In the genomic region with DNA sequence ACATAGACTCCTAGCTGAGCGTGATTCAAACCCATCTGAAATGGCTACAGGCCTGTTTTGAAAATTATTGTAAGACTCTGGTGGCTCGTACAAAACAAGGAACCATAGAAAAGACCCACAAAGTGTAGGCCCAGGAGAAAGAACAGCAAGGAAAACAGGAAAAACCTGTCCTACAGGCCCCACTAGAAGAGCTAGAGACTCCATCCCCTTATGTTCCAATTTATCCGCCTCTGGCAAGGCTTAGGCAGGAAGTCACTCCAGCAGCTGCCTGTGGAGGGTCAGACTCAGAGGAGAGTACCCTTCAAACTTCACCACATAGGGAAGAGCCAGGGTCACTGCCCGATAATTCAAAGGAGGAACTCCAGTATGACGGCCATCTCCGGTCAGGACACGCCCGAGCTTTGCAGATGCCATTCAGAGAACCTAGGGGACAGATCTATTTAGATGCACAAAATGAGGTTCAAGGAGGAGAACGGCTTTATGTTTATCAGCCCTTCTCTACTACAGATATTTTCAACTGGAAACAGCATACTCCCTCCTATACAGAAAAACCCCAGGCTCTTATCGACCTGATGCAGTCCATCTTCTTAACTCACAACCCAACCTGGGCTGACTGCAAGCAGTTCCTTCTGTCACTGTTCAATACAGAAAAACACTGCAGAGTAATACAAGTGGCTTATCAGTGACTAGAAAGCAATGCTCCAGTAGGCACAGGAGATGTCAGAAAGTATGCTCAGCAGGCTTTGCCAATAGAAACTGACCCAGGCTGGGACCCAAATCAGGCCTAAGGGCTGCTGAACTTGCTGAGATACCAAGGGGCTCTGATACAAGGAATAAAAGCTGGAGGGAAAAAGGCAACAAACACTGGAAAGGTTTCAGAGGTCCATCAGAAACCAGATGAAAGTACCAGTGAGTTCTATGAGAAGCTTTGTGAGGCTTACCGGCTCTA, we compare ENCODE assay signal across 17 cellular contexts. TPM values are rescaled to one million over a fixed set of nuclear protein-coding genes. Genes with fewer than 3 reads are reported as not detected.
A peak's percentile ranks its signal among the peaks of the same experiment; 100 is the strongest.
DNase-seq lines count a peak whose midpoint lies in the region; ATAC-seq and TF ChIP-seq lines count a peak whose summit lies in the region.
"Had no signal": no experiment of that assay in that cellular context is flagged by ENCODE, and none has a peak within 500 bp of the region (broad histone marks: within the 10 kb centered on the region; RNA-seq: fewer than 3 reads in every experiment).

No MANE protein-coding gene starts in this region.

- H3K36me3 ChIP-seq in hepatocyte (replicated peaks; ENCODE audit: insufficient read depth, low read depth) (no peaks in the 10 kb centered on the region), stomach (no peaks in the 10 kb centered on the region)

- intact Hi-C loops in stomach (cut with DNase I; ENCODE audit: low total_unique reads) = no loop called here

- DNase-seq in LNCaP clone FGC (ENCODE audit: low read depth) (peak; percentile 50), OCI-M2 (lab: John Stamatoyannopoulos, UW; ENCODE audit: unreplicated experiment) (peak; percentile 94), hepatocyte (ENCODE audit: low spot score) (peak; percentile 19), stomach (peak; percentile 45), foreskin melanocyte (no peak), GDM1 (lab: John Stamatoyannopoulos, UW) (no peak)
- DNase-seq: activated CD4-positive, alpha-beta T cell treated with anti-CD3 and anti-CD28 coated beads, Interleukin-2, amount 50 U/mL, for 48 hours; activated T-cell treated with anti-CD3 and anti-CD28 coated beads, Interleukin-2, amount 50 U/mL, for 24 hours; dermis blood vessel endothelial cell; H9; Kasumi-1; natural killer cell; NCI-H524 treated with DMSO at 0.1 percent for 48 hours; posterior cingulate gyrus; stimulated activated CD4-positive, alpha-beta T cell treated with anti-CD3 and anti-CD28 coated beads, Interleukin-4, amount 100 ng/mL, for 4 hours had no signal

- H3K9me3 ChIP-seq in hepatocyte (ENCODE audit: low read depth) (no peaks in the 10 kb centered on the region), stomach (no peaks in the 10 kb centered on the region)

- no peak for ATAC-seq in HG02678 (IDR thresholded peaks at IDR 0.05; ENCODE audit: unreplicated experiment)
- ATAC-seq: natural killer cell had no signal

- peak overlapping the region; percentile 92 for H3K27ac ChIP-seq in hepatocyte
- peak overlapping the region in 1 of 5 donors; percentile 34 for H3K27ac ChIP-seq in stomach

- no peak overlapping the region for H3K4me2 ChIP-seq in hepatocyte

- no peaks in the 10 kb centered on the region for H3K79me2 ChIP-seq in hepatocyte

- 71% methylated on average over 11 of the region's 11 CpGs for WGBS in hepatocyte (ENCODE audit: low lambda C conversion rate, missing lambda C conversion rate)
- 58 to 77% (median 71%) methylated on average over 11 of the region's 11 CpGs for WGBS in stomach, 5 donors

- TF ChIP-seq EP300 in stomach (IDR thresholded peaks at IDR 0.05) = no peak

- peaks cover 31% of the 10 kb centered on the region for H3K4me1 ChIP-seq in hepatocyte (ENCODE audit: insufficient read depth)
- peaks cover 3 to 17% (median 8%) of the 10 kb centered on the region in 4 donors for H3K4me1 ChIP-seq in stomach

- no peaks in the 10 kb centered on the region for H3K9me2 ChIP-seq in hepatocyte (replicated peaks; ENCODE audit: insufficient read depth)

- no peaks in the 10 kb centered on the region for H4K20me1 ChIP-seq in hepatocyte (ENCODE audit: insufficient read depth, poor library complexity, severe bottlenecking)

- no peak for TF ChIP-seq POLR2A in stomach (IDR thresholded peaks at IDR 0.05)

- no peak for TF ChIP-seq CTCF in LNCaP clone FGC (IDR thresholded peaks at IDR 0.05; ENCODE audit: control insufficient read depth, extremely low read depth, insufficient read depth)
- no peak for TF ChIP-seq CTCF in hepatocyte (IDR thresholded peaks at IDR 0.05; ENCODE audit: poor library complexity)
- no peak for TF ChIP-seq CTCF in stomach (IDR thresholded peaks at IDR 0.05)

- H3K27me3 ChIP-seq in hepatocyte = no peaks in the 10 kb centered on the region
- no peaks in the 10 kb centered on the region for H3K27me3 ChIP-seq in stomach

- no peak overlapping the region for H2AFZ ChIP-seq in hepatocyte

- H3K4me3 ChIP-seq in LNCaP clone FGC (ENCODE audit: low read depth, low read length) = no peak overlapping the region
- no peak overlapping the region for H3K4me3 ChIP-seq in hepatocyte
- H3K4me3 ChIP-seq in stomach = no peak overlapping the region
- H3K4me3 ChIP-seq: lung had no signal

RNA-seq across cellular contexts. Expression of a gene that starts 8.6 kb away (rescaled TPM):
- total RNA-seq in hepatocyte = 18.7 and 22.1 TPM in 2 replicates
- polyA plus RNA-seq in hepatocyte = 5.0 and 9.9 TPM in 2 replicates
- 10 to 100 TPM in 4 of 5 donors, 1 to 10 TPM in 1; 7.0 to 67.9 (median 21.8) TPM for total RNA-seq in stomach
- 10 to 100 TPM; 11.5 to 29.5 (median 15.6) TPM for polyA plus RNA-seq in stomach

Comparison
In these comparisons a context has a peak if more than half of its experiments do, and no peak if none do; other contexts are left out.
1. DNase-seq: peak in LNCaP clone FGC (single experiment), OCI-M2 (single experiment), hepatocyte (single experiment) and stomach (single experiment); none in foreskin melanocyte (single experiment) and GDM1 (single experiment).